8 cellular contexts compared by ENCODE assay signal in the genomic region with DNA sequence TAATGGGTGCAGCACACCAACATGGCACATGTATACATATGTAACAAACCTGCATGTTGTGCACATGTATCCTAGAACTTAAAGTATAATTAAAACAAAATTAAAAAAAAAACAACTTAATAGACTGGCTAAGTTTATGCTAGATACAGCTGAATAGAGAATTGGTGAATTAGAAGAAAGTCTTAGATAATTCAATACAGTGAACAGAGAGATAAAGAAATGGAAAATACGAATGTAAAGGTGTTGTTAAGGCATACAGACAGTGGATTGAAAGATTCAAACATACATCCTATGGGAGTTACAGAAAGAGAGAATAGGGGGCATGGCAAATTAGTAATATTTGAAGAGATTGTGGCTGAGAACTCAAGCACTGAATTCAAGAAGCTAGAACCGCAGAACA.
"Had no signal": no experiment of that assay in that cellular context is flagged by ENCODE, and none has a peak within 500 bp of the region (broad histone marks: within the 10 kb centered on the region; RNA-seq: fewer than 3 reads in every experiment).

No MANE protein-coding gene starts in this region.

- H3K4me2 ChIP-seq: KMS-11 had no signal

- H3K36me3 Mint-ChIP-seq: IgD-negative memory B cell had no signal

- H3K27ac ChIP-seq: HL-60, KMS-11 had no signal

- H3K9ac ChIP-seq: KMS-11 had no signal

- DNase-seq: IMR-90, KBM-7, KG1 had no signal

- H3K4me1 Mint-ChIP-seq: IgD-negative memory B cell had no signal

- H3K4me3 Mint-ChIP-seq: IgD-negative memory B cell had no signal

- FAIRE-seq: HTR-8/SVneo, K562 had no signal

- H3K27me3 Mint-ChIP-seq: IgD-negative memory B cell had no signal

- H3K4me3 ChIP-seq: K562 had no signal

- ATAC-seq: K562 had no signal
